ENCODE assay signal across 8 cellular contexts in genomic region chr12:105084251-105085250, GRCh38. TPM values are rescaled to one million over a fixed set of nuclear protein-coding genes. Genes with fewer than 3 reads are reported as not detected.
DNase-seq lines count a peak whose midpoint lies in the region; ATAC-seq and TF ChIP-seq lines count a peak whose summit lies in the region.

TSS of gene ALDH1L2 (minus strand) at chr12:105084458. CDS start at chr12:105084436, 22 bp downstream.

- no peak within 1 kb of the TSS for H3K14ac ChIP-seq in trophoblast cell (ENCODE audit: low read length)

- H3K23ac ChIP-seq in trophoblast cell (ENCODE audit: low read length) = no peak within 1 kb of the TSS

- H3K9me3 ChIP-seq in SJCRH30 (replicated peaks) (no peaks in the 10 kb centered on the region), adrenal gland (replicated peaks in 1 of 3) (no peaks in the 10 kb centered on the region), heart left ventricle (no peaks in the 10 kb centered on the region), trophoblast cell (ENCODE audit: insufficient read depth, low read depth, low read length) (no peaks in the 10 kb centered on the region), uterus (no peaks in the 10 kb centered on the region)

- no peak within 1 kb of the TSS for H2BK12ac ChIP-seq in trophoblast cell (ENCODE audit: low read length)

- peak within 1 kb of the TSS; percentile 31 for H2AFZ ChIP-seq in trophoblast cell (ENCODE audit: insufficient read depth, low read length, poor library complexity)

- no peak within 1 kb of the TSS for H3K18ac ChIP-seq in trophoblast cell (ENCODE audit: low read length)

- no peak within 1 kb of the TSS for H2BK5ac ChIP-seq in trophoblast cell (ENCODE audit: low read depth, low read length, poor library complexity)

- DNase-seq in SIG-M5 treated with dmso at 0.1 percent for 504 hours (lab: John Stamatoyannopoulos, UW; ENCODE audit: unreplicated experiment) = peak; percentile 56
- DNase-seq in SIG-M5 (lab: John Stamatoyannopoulos, UW) = no peak
- peak; percentile 34 to 47 for DNase-seq in SJCRH30
- peak; percentile 82 to 88 (median 85) for DNase-seq in adrenal gland
- peak; percentile 81 to 91 (median 85) for DNase-seq in heart left ventricle
- peak; percentile 77 to 84 for DNase-seq in trophoblast cell
- peak; percentile 81 to 84 for DNase-seq in uterus

- H2AK5ac ChIP-seq in trophoblast cell (ENCODE audit: low read length) = no peak within 1 kb of the TSS

- intact Hi-C loops in adrenal gland (cut with DNase I) = no loop called here
- intact Hi-C loops in heart left ventricle (cut with DNase I) = no loop called here
- intact Hi-C loops in uterus (cut with DNase I; ENCODE audit: low total_unique reads) = no loop called here

- H4K8ac ChIP-seq in trophoblast cell (ENCODE audit: low read depth, low read length) = peak within 1 kb of the TSS; percentile 16

- H3K4me2 ChIP-seq in trophoblast cell (ENCODE audit: low read length) = peak within 1 kb of the TSS; percentile 68

- H4K12ac ChIP-seq in trophoblast cell (ENCODE audit: low read depth, low read length) = no peak within 1 kb of the TSS

- WGBS in adrenal gland, 4 donors = 23 to 72% (median 41%) methylated on average over 23 to 75 of the region's 75 CpGs
- WGBS in heart left ventricle, 4 donors = 22 to 44% (median 28%) methylated on average over 40 to 75 of the region's 75 CpGs
- no CpG with 5 or more reads among the region's 75 CpGs for WGBS in trophoblast cell (ENCODE audit: extremely low coverage, insufficient coverage, insufficient read length)

- no peak within 1 kb of the TSS for H3K9ac ChIP-seq in trophoblast cell (ENCODE audit: low read length)

- H3K4me1 ChIP-seq in SJCRH30 (no peaks in the 10 kb centered on the region), adrenal gland (replicated peaks in 1 of 2) (peaks cover 8 to 9% of the 10 kb centered on the region in 2 donors), heart left ventricle (peaks cover 0 to 18% (median 7%) of the 10 kb centered on the region in 12 donors), trophoblast cell (ENCODE audit: control insufficient read depth in 1 of 2, insufficient read depth in 2 of 2, low read length in 2 of 2) (peaks cover 4 to 9% of the 10 kb centered on the region in 2 experiments), uterus (no peaks in the 10 kb centered on the region)

- H2BK120ac ChIP-seq in trophoblast cell (ENCODE audit: insufficient read depth, low read length, poor library complexity) = no peak within 1 kb of the TSS

- H3K79me1 ChIP-seq in trophoblast cell (ENCODE audit: low read length) = no peaks in the 10 kb centered on the region

- TF ChIP-seq POLR2A in adrenal gland (IDR thresholded peaks at IDR 0.05) (peak in 1 of 2 donors; percentile 47), heart left ventricle (IDR thresholded peaks at IDR 0.05) (peak in 1 of 2 donors; percentile 20), uterus (IDR thresholded peaks at IDR 0.05) (peak in 1 of 2 donors; percentile 31)

- H3K4ac ChIP-seq in trophoblast cell (ENCODE audit: low read depth, low read length) = no peak within 1 kb of the TSS

- H3K4me3 ChIP-seq in SJCRH30 (peak within 1 kb of the TSS; percentile 42), adrenal gland (peak within 1 kb of the TSS in 2 of 4 donors; percentile 38 to 68), heart left ventricle (peak within 1 kb of the TSS; percentile 37 to 69 (median 59)), trophoblast cell (ENCODE audit: low read depth, low read length) (peak within 1 kb of the TSS; percentile 71), uterus (peak within 1 kb of the TSS; percentile 48 to 51)

- peak within 1 kb of the TSS; percentile 7 for H4K91ac ChIP-seq in trophoblast cell (ENCODE audit: low read depth, low read length)

- ATAC-seq in HG03159 (IDR thresholded peaks at IDR 0.05; ENCODE audit: unreplicated experiment) (peak; percentile 76), heart left ventricle (peak; percentile 82 to 99 (median 94))

- H3K27ac ChIP-seq in SJCRH30 (no peak within 1 kb of the TSS), adrenal gland (peak within 1 kb of the TSS in 1 of 5 donors; percentile 47), heart left ventricle (peak within 1 kb of the TSS in 8 of 12 donors; percentile 7 to 70 (median 54)), trophoblast cell (ENCODE audit: low read depth, low read length) (no peak within 1 kb of the TSS), uterus (peak within 1 kb of the TSS; percentile 28 to 41)

- H3K36me3 ChIP-seq in SJCRH30 (no peaks in the 10 kb centered on the region), adrenal gland (replicated peaks in 1 of 2) (no peaks in the 10 kb centered on the region), heart left ventricle (no peaks in the 10 kb centered on the region), trophoblast cell (ENCODE audit: control insufficient read depth in 1 of 2, insufficient read depth in 2 of 2, low read length in 2 of 2) (no peaks in the 10 kb centered on the region), uterus (no peaks in the 10 kb centered on the region)

- TF ChIP-seq CTCF in adrenal gland (IDR thresholded peaks at IDR 0.05) = no peak
- peak in 1 of 12 donors; percentile 13 for TF ChIP-seq CTCF in heart left ventricle (IDR thresholded peaks at IDR 0.05)
- no peak for TF ChIP-seq CTCF in uterus (IDR thresholded peaks at IDR 0.05)

- H3K27me3 ChIP-seq in SJCRH30 (no peaks in the 10 kb centered on the region), adrenal gland (no peaks in the 10 kb centered on the region), heart left ventricle (peaks cover 0 to 5% (median 0%) of the 10 kb centered on the region in 9 donors), trophoblast cell (ENCODE audit: insufficient read depth, low read length) (peaks cover 5% of the 10 kb centered on the region), uterus (no peaks in the 10 kb centered on the region)

- no peaks in the 10 kb centered on the region for H3K79me2 ChIP-seq in trophoblast cell (ENCODE audit: control insufficient read depth, insufficient read depth, low read length, poor library complexity)

RNA-seq across cellular contexts. Expression of gene ALDH1L2, which starts in this region (rescaled TPM):
- total RNA-seq in SJCRH30 (2014; rRNA removed; shearing (Covaris generic)) = 0.45 and 0.48 TPM in 2 replicates
- total RNA-seq in adrenal gland (1 to 10 TPM; 1.1 to 4.5 (median 3.0) TPM), heart left ventricle (1 to 10 TPM in 8 of 9 donors, under 1 TPM in 1; 0.81 to 6.7 (median 2.0) TPM), uterus (10 to 100 TPM in 1 of 4 donors, 1 to 10 TPM in 2, under 1 TPM in 1; 0.77 to 21.4 (median 3.0) TPM)
- polyA plus RNA-seq in adrenal gland (1 to 10 TPM in 1 of 3 donors, under 1 TPM in 2; 0.56 to 2.8 (median 0.57) TPM), heart left ventricle (1 to 10 TPM in 1 of 2 donors, under 1 TPM in 1; 0.53 to 2.3 TPM)
- polyA plus RNA-seq in trophoblast cell (2013) = 1.00 and 1.2 TPM in 2 replicates

Comparison
In these comparisons a context has a peak if more than half of its experiments do, and no peak if none do; other contexts are left out.
1. Peak in DNase-seq and H3K4me3 ChIP-seq in SJCRH30; RNA of the gene not detected or under 1 TPM.
2. H3K27ac ChIP-seq: peak in heart left ventricle (8 of 12) and uterus (2 of 2); none in SJCRH30 (single experiment) and trophoblast cell (single experiment).